ENCODE assay signal across 9 cellular contexts in genomic region chr9:64773491-64773931, GRCh38.
DNase-seq lines count a peak whose midpoint lies in the region; ATAC-seq and TF ChIP-seq lines count a peak whose summit lies in the region.
"Had no signal": no experiment of that assay in that cellular context is flagged by ENCODE, and none has a peak within 500 bp of the region (broad histone marks: within the 10 kb centered on the region; RNA-seq: fewer than 3 reads in every experiment).

No MANE protein-coding gene starts in this region.

- H3K4me1 ChIP-seq in RWPE2 (ENCODE audit: insufficient read depth, poor library complexity, severe bottlenecking) (no peaks in the 10 kb centered on the region), gastrocnemius medialis (no peaks in the 10 kb centered on the region)

- no peak overlapping the region for H3K27ac ChIP-seq in RWPE2 (ENCODE audit: poor library complexity, severe bottlenecking)
- H3K27ac ChIP-seq in gastrocnemius medialis = no peak overlapping the region

- ATAC-seq in RWPE2 (ENCODE audit: low read depth) (no peak), Right ventricle myocardium inferior (no peak), gastrocnemius medialis (no peak)

- no peak for TF ChIP-seq POLR2A in gastrocnemius medialis (IDR thresholded peaks at IDR 0.05)

- H3K27me3 ChIP-seq in RWPE2 (ENCODE audit: insufficient read depth, poor library complexity, severe bottlenecking) (no peaks in the 10 kb centered on the region), gastrocnemius medialis (peaks cover 0 to 14% (median 3%) of the 10 kb centered on the region in 3 donors)

- TF ChIP-seq CTCF in GM12864 (IDR thresholded peaks at IDR 0.05; ENCODE audit: low read depth, low read length, missing control alignments) (no peak), RWPE2 (IDR thresholded peaks at IDR 0.05; ENCODE audit: poor library complexity, severe bottlenecking) (no peak), gastrocnemius medialis (IDR thresholded peaks at IDR 0.05 in 4 of 5, conservative IDR thresholded peaks at IDR 0.05 in 1 of 5) (no peak)

- in situ Hi-C loops in gastrocnemius medialis (cut with MboI; ENCODE audit: low sequenced_read_pairs in 4 of 4) = no loop called here

- no peaks in the 10 kb centered on the region for H3K36me3 ChIP-seq in RWPE2 (ENCODE audit: low read depth)
- no peaks in the 10 kb centered on the region for H3K36me3 ChIP-seq in gastrocnemius medialis

- intact Hi-C loops in Right ventricle myocardium inferior (cut with DNase I) (no loop called here), gastrocnemius medialis (cut with DNase I; ENCODE audit: low total_unique reads) (no loop called here)

- H3K9me3 ChIP-seq in RWPE2 (ENCODE audit: severe bottlenecking) = no peaks in the 10 kb centered on the region
- no peaks in the 10 kb centered on the region for H3K9me3 ChIP-seq in gastrocnemius medialis

- DNase-seq in GM12864 (ENCODE audit: low read depth) (no peak), RWPE2 (ENCODE audit: low spot score) (peak; percentile 1), Right ventricle myocardium inferior (ENCODE audit: missing footprints) (peak; percentile 8), gastrocnemius medialis (no peak), NCI-H1436 (lab: John Stamatoyannopoulos, UW) (no peak), EL (no peak), globus pallidus (ENCODE audit: low spot score) (no peak), NCI-H226 (no peak)
- DNase-seq: NCI-H345 had no signal

- peak overlapping the region; percentile 16; the same call in 1 of the 2 replicates for H3K4me3 ChIP-seq in GM12864 (ENCODE audit: low read depth, low read length)
- H3K4me3 ChIP-seq in RWPE2 (ENCODE audit: severe bottlenecking) = no peak overlapping the region
- peak overlapping the region; percentile 39 to 65 (median 48) for H3K4me3 ChIP-seq in gastrocnemius medialis

Comparison
In these comparisons a context has a peak if more than half of its experiments do, and no peak if none do; other contexts are left out.
1. DNase-seq: peak in RWPE2 (single experiment) and Right ventricle myocardium inferior (single experiment); none in GM12864 (single experiment), gastrocnemius medialis (0 of 2), NCI-H1436 (single experiment), EL (single experiment), globus pallidus (single experiment) and NCI-H226 (single experiment).